In the genomic region with DNA sequence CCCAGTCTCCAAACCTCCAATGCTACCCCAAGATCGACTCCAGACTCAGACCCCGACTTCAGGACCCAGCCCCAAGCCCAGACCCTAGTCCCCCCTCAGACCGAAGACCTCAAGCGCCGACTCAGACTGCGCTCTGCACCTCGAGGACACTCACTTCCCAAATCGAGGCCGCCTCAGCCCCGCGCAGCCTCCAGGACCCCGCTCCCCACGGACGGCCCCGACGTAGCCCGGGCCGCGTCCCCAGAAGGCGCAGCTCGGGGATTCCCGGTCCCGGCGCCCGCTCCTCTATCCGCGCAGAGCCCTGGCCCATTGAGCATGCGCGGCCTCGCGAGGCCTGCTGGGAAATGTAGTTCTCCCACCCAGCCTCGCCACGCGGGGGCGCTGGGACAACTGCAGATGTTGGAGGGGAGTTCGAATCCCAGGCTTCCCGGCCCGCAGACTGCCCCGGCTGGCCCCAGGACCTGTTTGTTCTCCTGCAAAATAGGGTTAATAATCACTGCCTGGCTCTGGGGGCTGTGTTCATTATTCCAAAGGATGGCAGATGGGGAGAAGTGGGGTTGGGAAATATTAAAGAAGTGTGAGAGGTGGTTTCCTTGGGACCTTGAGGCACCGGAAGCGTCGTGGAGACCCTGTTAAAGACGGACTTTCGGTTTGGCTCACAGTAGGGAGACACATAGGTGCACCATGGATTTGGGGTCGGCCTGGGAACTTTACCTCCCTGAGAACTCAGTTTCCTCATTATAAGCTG, we compare ENCODE assay signal across 8 cellular contexts. TPM values are rescaled to one million over a fixed set of nuclear protein-coding genes. Genes with fewer than 3 reads are reported as not detected.
DNase-seq lines count a peak whose midpoint lies in the region; ATAC-seq, FAIRE-seq and TF ChIP-seq lines count a peak whose summit lies in the region.

Gene APBA3, minus strand, starts transcription at position 311 of the 748 bp plus-strand sequence. CDS start 1,428 bp downstream, outside the sequence.

- peak within 1 kb of the TSS; percentile 72 for H3K4me2 ChIP-seq in keratinocyte (ENCODE audit: control insufficient read depth, extremely low read depth, insufficient read depth, low read depth, low read length)

- peak within 1 kb of the TSS; percentile 96 for H2AFZ ChIP-seq in keratinocyte (ENCODE audit: control insufficient read depth, low read length)

- H3K4me3 ChIP-seq in keratinocyte (ENCODE audit: control insufficient read depth in 2 of 3, extremely low read depth in 1 of 3, insufficient read depth in 2 of 3, low read depth in 1 of 3, low read length in 3 of 3) = peak within 1 kb of the TSS; percentile 80 to 98 (median 96)

- H3K79me2 ChIP-seq in keratinocyte (ENCODE audit: control insufficient read depth, insufficient read depth, low read length) = peaks cover 18% of the 10 kb centered on the region

- peak within 1 kb of the TSS; percentile 99 for H3K9ac ChIP-seq in keratinocyte (ENCODE audit: control insufficient read depth, extremely low read depth, insufficient read depth, low read length)

- H3K27ac ChIP-seq in keratinocyte (ENCODE audit: control insufficient read depth, insufficient read depth, low read length) = peak within 1 kb of the TSS; percentile 98

- peaks cover 9% of the 10 kb centered on the region for H3K4me1 ChIP-seq in keratinocyte (ENCODE audit: control insufficient read depth, extremely low read depth, insufficient read depth, low read length)

- ATAC-seq in HG03175 (IDR thresholded peaks at IDR 0.05; ENCODE audit: unreplicated experiment) = peak; percentile 44

- H4K20me1 ChIP-seq in keratinocyte (ENCODE audit: control insufficient read depth, extremely low read depth, insufficient read depth, low read length) = no peaks in the 10 kb centered on the region

- DNase-seq in SIG-M5 treated with dmso at 0.1 percent for 504 hours (lab: John Stamatoyannopoulos, UW; ENCODE audit: unreplicated experiment) = peak; percentile 76
- no peak for DNase-seq in SIG-M5 (lab: John Stamatoyannopoulos, UW)
- DNase-seq in NCI-H345 (lab: John Stamatoyannopoulos, UW) = peak; percentile 94
- peak; percentile 95 for DNase-seq in activated CD4-positive, CD25-positive, alpha-beta regulatory T cell treated with anti-CD3 and anti-CD28 coated beads, Interleukin-2, amount 50 U/mL, for 16 hours (ENCODE audit: low read depth, low spot score)
- peak; percentile 91 for DNase-seq in central memory CD4-positive, alpha-beta T cell
- peak; percentile 67 for DNase-seq in keratinocyte (ENCODE audit: low read depth, low spot score)
- DNase-seq in stimulated activated CD4-positive, alpha-beta T cell treated with anti-CD3 and anti-CD28 coated beads, Interleukin-12 subunit alpha, Interleukin-12 subunit beta, amount 100 ng/mL, for 48 hours (ENCODE audit: low read depth in 2 of 3, low spot score in 1 of 3) = peak; percentile 93 to 98 (median 95)

- H3K9me1 ChIP-seq in keratinocyte (ENCODE audit: control insufficient read depth, extremely low read depth, insufficient read depth, low read length) = no peaks in the 10 kb centered on the region

- dilution Hi-C loops in keratinocyte (cut with MboI; ENCODE audit: extremely low pct_ligation_motif_present, low sequenced_read_pairs) = no loop called here

- peaks cover 4 to 6% of the 10 kb centered on the region in 2 experiments for H3K36me3 ChIP-seq in keratinocyte (ENCODE audit: control insufficient read depth in 2 of 2, extremely low read depth in 1 of 2, insufficient read depth in 2 of 2, low read length in 2 of 2)

- TF ChIP-seq CTCF in keratinocyte (optimal IDR thresholded peaks at IDR 0.05 in 1 of 3, IDR thresholded peaks at IDR 0.05 in 1 of 3, conservative IDR thresholded peaks at IDR 0.05 in 1 of 3; ENCODE audit: extremely low read depth in 1 of 3, insufficient read depth in 2 of 3, low read length in 3 of 3) = peak; percentile 65 to 93 (median 79)

- no peaks in the 10 kb centered on the region for H3K27me3 ChIP-seq in keratinocyte (ENCODE audit: control insufficient read depth, extremely low read depth, insufficient read depth, low read length)

- no peak for FAIRE-seq in keratinocyte (lab: Jason Lieb, UNC)

- no peaks in the 10 kb centered on the region for H3K9me3 ChIP-seq in keratinocyte (ENCODE audit: control insufficient read depth, low read depth, low read length)

RNA-seq across cellular contexts. Expression of gene APBA3, which starts in this region (rescaled TPM):
- polyA plus RNA-seq in keratinocyte = 5.6 to 14.0 TPM (median 6.7 TPM) in 3 replicates
- 7.7 TPM for polyA plus RNA-seq in keratinocyte (2011; ENCODE audit: low read depth)
- polyA plus RNA-seq in keratinocyte (2011; cell fraction: cytosol; rRNA removed) = 5.3 and 11.5 TPM in 2 replicates
- 22.1 and 31.5 TPM in 2 replicates for polyA plus RNA-seq in keratinocyte (2011; cell fraction: nucleus; rRNA removed)
- 8.5 and 13.0 TPM in 2 replicates for polyA plus RNA-seq in keratinocyte (2012; ENCODE audit: low replicate concordance)
- 4.9 to 9.7 TPM (median 6.8 TPM) in 3 replicates for polyA minus RNA-seq in keratinocyte
- 18.4 TPM for polyA minus RNA-seq in keratinocyte (2011; cell fraction: cytosol; rRNA and poly(A)+ RNA removed)
- 14.9 TPM in 2 replicates for polyA minus RNA-seq in keratinocyte (2011; cell fraction: nucleus; rRNA and poly(A)+ RNA removed)
